ENCODE assay signal across 8 cellular contexts in the genomic region with DNA sequence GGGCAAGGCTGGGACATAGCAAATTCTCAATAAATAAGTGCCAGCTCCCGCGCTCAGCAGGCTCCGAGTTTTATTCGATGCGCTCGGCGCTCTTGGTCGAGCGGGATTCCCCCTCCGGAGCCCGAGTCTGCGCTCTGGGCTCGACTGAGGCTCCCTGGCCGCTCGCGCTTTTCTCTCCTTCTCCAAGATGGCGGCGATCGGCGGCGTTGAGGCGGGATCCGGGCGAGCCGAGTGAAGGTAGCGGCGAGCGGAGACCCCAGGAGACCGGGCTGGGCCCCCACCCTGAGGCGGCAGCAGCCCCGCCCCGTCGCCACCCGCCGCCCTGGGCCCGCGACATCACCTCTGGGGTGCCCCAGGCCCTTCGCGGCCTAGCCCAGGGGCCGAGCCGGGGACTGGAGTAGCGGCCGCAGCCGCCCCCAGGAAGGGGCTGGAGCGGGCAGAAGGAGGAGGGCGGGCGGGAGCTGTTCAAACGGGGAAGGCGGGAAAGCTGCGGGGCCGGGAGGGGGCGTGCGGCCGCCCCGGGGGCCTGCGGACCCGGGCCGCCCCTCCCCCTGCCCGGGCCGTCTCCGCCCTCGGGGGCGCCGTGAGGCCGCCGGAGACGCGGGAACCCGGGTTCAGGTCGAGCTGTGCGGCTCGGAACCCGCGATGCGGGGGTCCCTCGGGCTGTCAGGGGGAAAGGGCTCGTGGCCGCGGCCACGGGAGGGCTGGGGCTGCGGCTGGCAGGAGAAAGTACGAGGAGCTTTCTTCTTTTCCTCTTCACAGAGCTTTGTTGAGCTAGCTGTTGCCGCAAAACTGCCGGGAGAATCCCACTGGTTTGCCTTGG. TPM values are rescaled to one million over a fixed set of nuclear protein-coding genes. Genes with fewer than 3 reads are reported as not detected.
DNase-seq lines count a peak whose midpoint lies in the region; FAIRE-seq and TF ChIP-seq lines count a peak whose summit lies in the region.

A gene with protein sequence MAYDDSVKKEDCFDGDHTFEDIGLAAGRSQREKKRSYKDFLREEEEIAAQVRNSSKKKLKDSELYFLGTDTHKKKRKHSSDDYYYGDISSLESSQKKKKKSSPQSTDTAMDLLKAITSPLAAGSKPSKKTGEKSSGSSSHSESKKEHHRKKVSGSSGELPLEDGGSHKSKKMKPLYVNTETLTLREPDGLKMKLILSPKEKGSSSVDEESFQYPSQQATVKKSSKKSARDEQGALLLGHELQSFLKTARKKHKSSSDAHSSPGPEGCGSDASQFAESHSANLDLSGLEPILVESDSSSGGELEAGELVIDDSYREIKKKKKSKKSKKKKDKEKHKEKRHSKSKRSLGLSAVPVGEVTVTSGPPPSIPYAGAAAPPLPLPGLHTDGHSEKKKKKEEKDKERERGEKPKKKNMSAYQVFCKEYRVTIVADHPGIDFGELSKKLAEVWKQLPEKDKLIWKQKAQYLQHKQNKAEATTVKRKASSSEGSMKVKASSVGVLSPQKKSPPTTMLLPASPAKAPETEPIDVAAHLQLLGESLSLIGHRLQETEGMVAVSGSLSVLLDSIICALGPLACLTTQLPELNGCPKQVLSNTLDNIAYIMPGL (plus strand): TSS at position 173 of the 823 bp plus-strand sequence. CDS start 4,898 bp downstream, outside the sequence.

- TF ChIP-seq CTCF in H9 (conservative IDR thresholded peaks at IDR 0.05), result peak; percentile 35; the same call in 2 of the 3 replicates

- H3K36me3 Mint-ChIP-seq in H9 (ENCODE audit: insufficient read depth in 1 of 3, low read depth in 3 of 3), result peaks cover 5 to 26% (median 24%) of the 10 kb centered on the region in 3 experiments; a peak in 6 of 7 replicates

- no peak within 1 kb of the TSS for H4K8ac ChIP-seq in H9 (replicated peaks; ENCODE audit: insufficient read length, low read depth, low read length)

- peak within 1 kb of the TSS; percentile 91 for H3K4me3 ChIP-seq in MG63
- peak within 1 kb of the TSS; percentile 80 for H3K4me3 ChIP-seq in neuron (ENCODE audit: low read length)

- peak within 1 kb of the TSS; percentile 97 for H3K9ac ChIP-seq in H9 (ENCODE audit: extremely low read depth, insufficient read length, low read length)

- H3K27me3 ChIP-seq in H9 (ENCODE audit: insufficient read depth, low read length) (no peaks in the 10 kb centered on the region), MG63 (no peaks in the 10 kb centered on the region), neuron (ENCODE audit: insufficient read depth, low read length) (no peaks in the 10 kb centered on the region)

- no peak for FAIRE-seq in frontal cortex (lab: Jason Lieb, UNC)

- no peak within 1 kb of the TSS for H3K23ac ChIP-seq in H9 (ENCODE audit: insufficient read length, low read depth, low read length)

- H2BK5ac ChIP-seq in H9 (ENCODE audit: insufficient read length, low read length), result peak within 1 kb of the TSS; percentile 80

- no peak within 1 kb of the TSS for H2AK5ac ChIP-seq in H9 (ENCODE audit: insufficient read length, low read length)

- H3T11ph ChIP-seq in H9 (ENCODE audit: low read length), result peak within 1 kb of the TSS; percentile 10

- H3K9me3 Mint-ChIP-seq in H9, result no peaks in the 10 kb centered on the region

- H3K36me3 ChIP-seq in MG63, result peaks cover 23% of the 10 kb centered on the region
- H3K36me3 ChIP-seq in neuron (ENCODE audit: insufficient read depth, low read length), result peaks cover 17% of the 10 kb centered on the region

- H3K79me1 ChIP-seq in H9 (ENCODE audit: insufficient read depth, low read depth, low read length, poor library complexity, severe bottlenecking), result no peaks in the 10 kb centered on the region

- peaks cover 11% of the 10 kb centered on the region for H3K23me2 ChIP-seq in H9 (ENCODE audit: insufficient read length, low read depth, low read length, poor library complexity, severe bottlenecking)

- in situ Hi-C loops in SK-MEL-5 (cut with HindIII; ENCODE audit: low pct_unique_long_range_greater_than_20kb, low sequenced_read_pairs), result no loop called here

- peak within 1 kb of the TSS; percentile 95 for H2BK120ac ChIP-seq in H9 (ENCODE audit: low read depth, low read length, poor library complexity, severe bottlenecking)

- H3K4ac ChIP-seq in H9 (ENCODE audit: low read depth, low read length), result no peak within 1 kb of the TSS; the same call in 1 of the 2 replicates

- no peak within 1 kb of the TSS; the same call in 1 of the 2 replicates for H2BK15ac ChIP-seq in H9 (ENCODE audit: low read depth, low read length)

- H3K4me1 ChIP-seq in H9 (ENCODE audit: insufficient read depth, low read length) (no peaks in the 10 kb centered on the region), neuron (ENCODE audit: insufficient read depth, low read length) (peaks cover 10% of the 10 kb centered on the region)

- H4K91ac ChIP-seq in H9 (ENCODE audit: insufficient read length, low read depth, low read length), result no peak within 1 kb of the TSS

- peak within 1 kb of the TSS; percentile 92 for H3K18ac ChIP-seq in H9 (ENCODE audit: insufficient read length, low read depth, low read length)

- peaks cover 6% of the 10 kb centered on the region; the same call in 1 of the 2 replicates for H3K79me2 ChIP-seq in H9 (ENCODE audit: insufficient read depth, low read length)

- H3K56ac ChIP-seq in H9 (ENCODE audit: insufficient read length, low read depth, low read length), result peak within 1 kb of the TSS; percentile 63

- no peak within 1 kb of the TSS for H2BK20ac ChIP-seq in H9 (ENCODE audit: low read depth, low read length, poor library complexity, severe bottlenecking)

- no peaks in the 10 kb centered on the region for H3K9me3 ChIP-seq in H9 (ENCODE audit: control insufficient read depth, low read depth, low read length)
- no peaks in the 10 kb centered on the region for H3K9me3 ChIP-seq in MG63
- no peaks in the 10 kb centered on the region for H3K9me3 ChIP-seq in neuron (ENCODE audit: low read length)

- H3K27ac Mint-ChIP-seq in H9, result peak within 1 kb of the TSS; percentile 88 to 99 (median 97)

- peaks cover 7% of the 10 kb centered on the region for H3K27me3 Mint-ChIP-seq in H9 (ENCODE audit: low read depth)

- H3K4me1 Mint-ChIP-seq in H9, result peaks cover 24 to 25% of the 10 kb centered on the region in 2 experiments

- no peak within 1 kb of the TSS for H4K5ac ChIP-seq in H9 (ENCODE audit: insufficient read length, low read depth, low read length)

- peak within 1 kb of the TSS; percentile 91 to 97 for H3K4me3 Mint-ChIP-seq in H9

- H2BK12ac ChIP-seq in H9 (ENCODE audit: insufficient read length, low read depth, low read length), result peak within 1 kb of the TSS; percentile 76

- WGBS in H9 (ENCODE audit: extremely low coverage, insufficient read length, low lambda C conversion rate), result no CpG with 5 or more reads among the region's 84 CpGs

- no peaks in the 10 kb centered on the region for H4K20me1 ChIP-seq in H9 (ENCODE audit: control insufficient read depth, insufficient read depth, insufficient read length)

- peak within 1 kb of the TSS; percentile 100 for H3K4me2 ChIP-seq in H9 (ENCODE audit: insufficient read depth, insufficient read length, low read length)

- DNase-seq in GM03348 (ENCODE audit: low spot score), result peak; percentile 98
- DNase-seq in H9, result peak; percentile 82
- DNase-seq in MG63, result peak; percentile 89
- peak; percentile 89 for DNase-seq in SK-MEL-5 (ENCODE audit: low read depth, low spot score)
- peak; percentile 88 for DNase-seq in activated naive CD4-positive, alpha-beta T cell treated with Interleukin-2 at 50 U/mL for 16 hours
- DNase-seq in frontal cortex (ENCODE audit: low spot score in 2 of 2), result peak; percentile 89
- peak; percentile 80 for DNase-seq in stromal cell of bone marrow (ENCODE audit: low read depth)

- H2AFZ ChIP-seq in H9 (ENCODE audit: low read length), result peak within 1 kb of the TSS; percentile 100
- H2AFZ ChIP-seq in neuron (ENCODE audit: low read depth, low read length), result peak within 1 kb of the TSS; percentile 99

- peak within 1 kb of the TSS; percentile 94 for H3K14ac ChIP-seq in H9 (ENCODE audit: insufficient read depth, low read length)

- H3K27ac ChIP-seq in H9 (ENCODE audit: insufficient read length, low read depth, low read length), result no peak within 1 kb of the TSS

RNA-seq across cellular contexts. Expression of the gene that starts here (rescaled TPM):
- total RNA-seq in H9 (2021) (32.5 and 33.5 TPM in 2 replicates), frontal cortex (22.0 TPM)
- 19.8 and 39.3 TPM in 2 replicates for total RNA-seq in MG63 (2014; rRNA removed; shearing (Covaris generic); ENCODE audit: low replicate concordance)
- total RNA-seq in SK-MEL-5 (2014; rRNA removed; shearing (Covaris generic)), result 15.1 and 16.9 TPM in 2 replicates
- polyA plus RNA-seq in SK-MEL-5 (2015; cell fraction: cytosol; rRNA removed), result 32.1 and 45.1 TPM in 2 replicates
- polyA plus RNA-seq in SK-MEL-5 (2015; cell fraction: nucleus; rRNA removed), result 32.4 and 49.1 TPM in 2 replicates
